Comparison of ENCODE assay signal across 11 cellular contexts in the genomic region with DNA sequence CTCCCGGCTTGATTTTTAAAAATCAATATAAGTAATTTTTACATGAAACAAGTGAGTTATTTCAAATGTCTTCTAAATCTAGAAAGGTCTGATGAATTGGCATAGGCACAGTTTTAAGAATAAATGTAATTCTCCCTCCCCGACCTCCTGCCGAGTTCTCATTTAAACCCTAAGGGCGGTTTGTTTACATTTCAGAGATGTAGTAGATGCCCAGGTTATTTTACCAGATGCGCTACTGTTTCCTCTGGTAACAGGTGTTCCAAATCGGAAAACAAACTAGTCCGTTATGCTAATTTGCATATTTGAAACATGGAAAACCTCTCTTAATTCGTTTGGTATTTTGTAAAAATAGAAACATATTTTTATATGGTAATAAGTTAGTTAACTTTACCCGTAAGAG. TPM values are rescaled to one million over a fixed set of nuclear protein-coding genes. Genes with fewer than 3 reads are reported as not detected.
DNase-seq lines count a peak whose midpoint lies in the region; FAIRE-seq and TF ChIP-seq lines count a peak whose summit lies in the region.
"Had no signal": no experiment of that assay in that cellular context is flagged by ENCODE, and none has a peak within 500 bp of the region (broad histone marks: within the 10 kb centered on the region; RNA-seq: fewer than 3 reads in every experiment).

No MANE protein-coding gene starts in this region.

- FAIRE-seq in D721Med (lab: Jason Lieb, UNC) = no peak
- FAIRE-seq: HTR-8/SVneo had no signal

- peak overlapping the region; percentile 53 for H3K27ac ChIP-seq in 22Rv1
- H3K27ac ChIP-seq in dorsolateral prefrontal cortex = no peak overlapping the region

- peak overlapping the region in 32 of 59 donors; percentile 10 to 57 (median 34) for H3K4me3 ChIP-seq in dorsolateral prefrontal cortex

- peaks cover 0 to 20% (median 1%) of the 10 kb centered on the region in 45 donors for H3K27me3 ChIP-seq in dorsolateral prefrontal cortex

- TF ChIP-seq CTCF in 22Rv1 (IDR thresholded peaks at IDR 0.05) (no peak), dorsolateral prefrontal cortex (IDR thresholded peaks at IDR 0.05 in 54 of 56, conservative IDR thresholded peaks at IDR 0.05 in 2 of 56; ENCODE audit: low read depth in 1 of 56, partially characterized antibody in 56 of 56) (no peak), D721Med (IDR thresholded peaks at IDR 0.05; ENCODE audit: insufficient read depth, missing control alignments) (no peak)

- DNase-seq in DMS 273 (lab: John Stamatoyannopoulos, UW; ENCODE audit: unreplicated experiment) (peak; percentile 82), NCI-H526 (lab: John Stamatoyannopoulos, UW) (peak; percentile 82 to 83), dorsolateral prefrontal cortex (no peak), NCI-H146 (lab: John Stamatoyannopoulos, UW) (no peak), AG08395 (ENCODE audit: low spot score) (no peak), DMS114 treated with DMSO at 0.1 percent for 48 hours (lab: John Stamatoyannopoulos, UW; ENCODE audit: unreplicated experiment) (no peak), D721Med (ENCODE audit: insufficient read length, low spot score) (no peak)
- DNase-seq: DMS79 treated with DMSO at 0.1 percent for 48 hours had no signal

- intact Hi-C loops in dorsolateral prefrontal cortex (cut with DNase I) = no loop called here

RNA-seq across cellular contexts. Expression of gene CFAP126, which starts 53.8 kb away (rescaled TPM):
- total RNA-seq in dorsolateral prefrontal cortex = 1 to 10 TPM in 63 of 120 experiments, under 1 TPM in 21, not detected in 36; 0.55 to 7.3 (median 1.5) TPM
- total RNA-seq: left ventricle myocardium superior had no signal

Comparison
In these comparisons a context has a peak if more than half of its experiments do, and no peak if none do; other contexts are left out.
1. DNase-seq: peak in DMS 273 (single experiment) and NCI-H526 (2 of 2); none in dorsolateral prefrontal cortex (0 of 10), NCI-H146 (single experiment), AG08395 (single experiment), DMS114 treated with DMSO at 0.1 percent for 48 hours (single experiment) and D721Med (single experiment).